In the genomic region with DNA sequence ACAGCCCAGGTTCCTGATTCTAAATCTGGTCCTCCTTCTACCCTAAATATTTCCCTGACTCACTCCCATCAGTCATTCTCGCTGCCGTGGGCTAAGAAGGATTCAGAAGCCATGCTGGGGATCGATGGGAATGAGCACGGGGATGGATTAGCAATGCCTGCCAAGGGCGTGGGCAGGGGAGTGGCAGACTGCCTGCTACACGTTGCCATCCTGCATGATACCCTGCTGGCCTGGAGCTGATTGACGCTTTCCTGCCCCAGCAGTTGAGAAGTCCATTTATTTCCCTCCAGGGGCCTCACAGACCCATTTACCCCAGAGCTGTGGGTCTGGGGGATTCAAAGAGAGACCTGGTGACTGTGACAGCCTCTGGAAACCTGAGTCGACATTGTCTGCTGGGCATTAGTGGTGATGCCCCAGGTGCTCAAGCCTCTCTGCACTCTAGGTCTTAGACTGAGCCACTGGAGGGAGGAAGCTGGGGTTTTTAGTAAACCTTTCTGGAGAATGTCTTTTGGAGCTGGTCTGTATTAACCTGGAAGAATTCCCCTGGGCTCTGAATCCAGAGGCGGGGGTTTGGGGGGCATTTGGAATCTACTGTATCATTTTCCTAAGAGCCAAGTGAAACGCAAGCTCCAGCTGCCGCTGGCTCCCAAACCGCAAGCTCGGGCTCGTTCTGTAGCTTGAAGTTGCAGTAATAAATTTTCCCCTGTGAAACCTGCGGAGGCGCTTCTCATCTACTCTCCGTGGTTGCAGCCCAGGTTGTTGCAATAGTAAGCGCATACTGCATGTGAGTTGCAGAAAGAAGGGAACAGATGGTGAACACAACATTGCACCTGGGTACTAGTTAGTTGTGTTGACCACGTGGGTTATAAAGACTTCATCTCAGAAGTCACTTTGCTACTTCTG, we compare ENCODE assay signal across 1 cellular context.
TF ChIP-seq lines count a peak whose summit lies in the region.

No MANE protein-coding gene starts in this region.

TF ChIP-seq in HepG2, 621 proteins besides CTCF, POLR2A, EP300 and RAD21:
- TF ChIP-seq YEATS4 (CRISPR knock-in tag; IDR thresholded peaks at IDR 0.05; ENCODE audit: borderline replicate concordance) (no peak), MYC (CRISPR knock-in tag; IDR thresholded peaks at IDR 0.05; ENCODE audit: borderline replicate concordance) (no peak), KLF16 (CRISPR knock-in tag; IDR thresholded peaks at IDR 0.05) (no peak)
